29 cellular contexts compared by ENCODE assay signal in the genomic region with DNA sequence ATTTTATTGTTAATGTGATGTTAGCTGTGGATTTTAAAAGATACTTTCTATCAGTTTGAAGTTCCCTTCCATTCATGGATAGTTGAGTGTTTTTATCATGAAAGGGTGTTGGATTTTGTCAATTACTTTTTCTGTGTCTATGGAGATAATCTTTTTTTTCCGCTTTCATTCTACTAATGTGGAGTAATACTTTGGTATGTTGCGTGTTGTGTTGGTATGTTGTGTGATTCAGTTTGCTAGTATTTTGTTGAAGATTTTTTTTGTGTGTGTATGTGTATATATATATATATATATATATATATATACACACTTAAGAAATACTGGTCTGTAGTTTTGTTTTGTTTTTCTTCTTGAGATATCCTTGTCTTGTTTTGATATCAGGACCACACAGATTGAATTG.
A peak's percentile ranks its signal among the peaks of the same experiment; 100 is the strongest.
DNase-seq lines count a peak whose midpoint lies in the region; ATAC-seq, FAIRE-seq and TF ChIP-seq lines count a peak whose summit lies in the region.
"Had no signal": no experiment of that assay in that cellular context is flagged by ENCODE, and none has a peak within 500 bp of the region (broad histone marks: within the 10 kb centered on the region; RNA-seq: fewer than 3 reads in every experiment).

No MANE protein-coding gene starts in this region.

- H3K4me3 ChIP-seq in AG10803 (ENCODE audit: low read length), result no peak overlapping the region
- no peak overlapping the region for H3K4me3 ChIP-seq in pancreas
- H3K4me3 ChIP-seq: BLaER1 treated with 17β-estradiol and CSF1 and Interleukin-3, amounts not matched to agents 10 nM and 100 nM; GM12878; K562 had no signal

- H3K27ac ChIP-seq in pancreas, result no peak overlapping the region
- H3K27ac ChIP-seq: BLaER1 treated with 17β-estradiol and CSF1 and Interleukin-3, amounts not matched to agents 10 nM and 100 nM had no signal

- H3K27ac Mint-ChIP-seq in activated T-helper 17 cell treated with anti-CD3 and anti-CD28 coated beads, Interleukin-2, amount 50 U/mL, for 72 hours, result peak overlapping the region; percentile 42
- H3K27ac Mint-ChIP-seq: CD8-positive, alpha-beta T cell had no signal

- peaks cover 66% of the 10 kb centered on the region for H3K36me3 Mint-ChIP-seq in activated T-helper 17 cell treated with anti-CD3 and anti-CD28 coated beads, Interleukin-2, amount 50 U/mL, for 72 hours (ENCODE audit: low read depth)

- DNase-seq in AG10803 (ENCODE audit: low read depth) (peak; percentile 26), H54 (ENCODE audit: insufficient read length, low spot score) (no peak), pancreas (no peak), left lobe of liver (ENCODE audit: low spot score) (no peak), GOT3 (lab: John Stamatoyannopoulos, UW) (no peak)
- no peak for DNase-seq in activated CD8-positive, alpha-beta memory T cell treated with anti-CD3 and anti-CD28 coated beads for 24 hours
- DNase-seq: AML-193; Caco-2; CD8-positive, alpha-beta T cell; EL; GDM1; H7; Kasumi-1; NCI-H1092 treated with DMSO at 0.1 percent for 48 hours; NCI-H1436; NCI-H187 treated with DMSO at 0.1 percent for 48 hours; NCI-H2107; NCI-H446; NCI-H524 treated with DMSO at 0.1 percent for 48 hours; NCI-H774; PC-3 had no signal

- no peak for ATAC-seq in activated T-helper 17 cell treated with anti-CD3 and anti-CD28 coated beads, Interleukin-2, amount 50 U/mL, for 72 hours (replicated peaks)
- no peak for ATAC-seq in pancreas
- ATAC-seq in left lobe of liver, result no peak
- no peak for ATAC-seq in HG03139 (IDR thresholded peaks at IDR 0.05; ENCODE audit: unreplicated experiment)
- ATAC-seq: CD8-positive, alpha-beta T cell; GM12878; HepG2; K562; PC-3; SK-N-SH treated with all-trans-retinoic acid at 6 μM for 48 hours had no signal

- no peaks in the 10 kb centered on the region for H3K27me3 Mint-ChIP-seq in activated T-helper 17 cell treated with anti-CD3 and anti-CD28 coated beads, Interleukin-2, amount 50 U/mL, for 72 hours

- H3K4me3 Mint-ChIP-seq in activated T-helper 17 cell treated with anti-CD3 and anti-CD28 coated beads, Interleukin-2, amount 50 U/mL, for 72 hours, result no peak overlapping the region
- H3K4me3 Mint-ChIP-seq: CD8-positive, alpha-beta T cell had no signal

- peaks cover 0 to 14% (median 6%) of the 10 kb centered on the region in 3 donors for H3K4me1 ChIP-seq in pancreas
- H3K4me1 ChIP-seq: Caco-2 had no signal

- TF ChIP-seq CTCF in AG10803 (conservative IDR thresholded peaks at IDR 0.05; ENCODE audit: low read length) (no peak), pancreas (IDR thresholded peaks at IDR 0.05) (no peak)

- FAIRE-seq in H54 (lab: Jason Lieb, UNC) (peak; percentile 30), pancreas (lab: Jason Lieb, UNC) (peak; percentile 9)
- FAIRE-seq: A204.1, GM12878, HepG2, K562 had no signal

- H3K36me3 ChIP-seq in pancreas, result no peaks in the 10 kb centered on the region

- H3K9me3 ChIP-seq in pancreas, result no peaks in the 10 kb centered on the region
- H3K9me3 ChIP-seq: BLaER1 treated with 17β-estradiol and CSF1 and Interleukin-3, amounts not matched to agents 10 nM and 100 nM; Caco-2 had no signal

- no peaks in the 10 kb centered on the region for H3K9me3 Mint-ChIP-seq in activated T-helper 17 cell treated with anti-CD3 and anti-CD28 coated beads, Interleukin-2, amount 50 U/mL, for 72 hours
- H3K9me3 Mint-ChIP-seq: CD8-positive, alpha-beta T cell had no signal

- intact Hi-C loops in pancreas (cut with DNase I), result no loop called here

- no peaks in the 10 kb centered on the region for H3K27me3 ChIP-seq in pancreas
- H3K27me3 ChIP-seq: BLaER1 treated with 17β-estradiol and CSF1 and Interleukin-3, amounts not matched to agents 10 nM and 100 nM had no signal

- no peak for TF ChIP-seq POLR2A in H54 (IDR thresholded peaks at IDR 0.05; ENCODE audit: low read depth, low read length)

- H3K4me1 Mint-ChIP-seq in activated T-helper 17 cell treated with anti-CD3 and anti-CD28 coated beads, Interleukin-2, amount 50 U/mL, for 72 hours, result peaks cover 34% of the 10 kb centered on the region

- 98% methylated on average over 2 of the region's 2 CpGs for WGBS in pancreas, 2 donors
